In genomic region chr3:13703071-13703470, GRCh38 we compare ENCODE assay signal across 15 cellular contexts.
DNase-seq lines count a peak whose midpoint lies in the region; ATAC-seq, FAIRE-seq and TF ChIP-seq lines count a peak whose summit lies in the region.
"Had no signal": no experiment of that assay in that cellular context is flagged by ENCODE, and none has a peak within 500 bp of the region (broad histone marks: within the 10 kb centered on the region; RNA-seq: fewer than 3 reads in every experiment).

No MANE protein-coding gene starts in this region.

- H3K79me2 ChIP-seq in HepG2 (ENCODE audit: insufficient read depth, low read length): no peaks in the 10 kb centered on the region

- TF ChIP-seq POLR2A in HepG2 (IDR thresholded peaks at IDR 0.05; ENCODE audit: insufficient read depth in 1 of 2, low read depth in 2 of 2, low read length in 2 of 2) (no peak), suprapubic skin (IDR thresholded peaks at IDR 0.05) (no peak)

- H3K27ac Mint-ChIP-seq in CD14-positive monocyte: peak overlapping the region in 1 of 7 donors; percentile 0

- POLR2A ChIA-PET in HepG2 (lab: Yijun Ruan, JAX): no interaction called here

- TF ChIP-seq CTCF in CD14-positive monocyte (IDR thresholded peaks at IDR 0.05) (no peak), bronchial epithelial cell (IDR thresholded peaks at IDR 0.05; ENCODE audit: insufficient read depth, low read length, severe bottlenecking) (no peak), HepG2 (CRISPR knock-in tag; IDR thresholded peaks at IDR 0.05) (no peak), suprapubic skin (IDR thresholded peaks at IDR 0.05) (no peak)

- H3K27ac ChIP-seq in HepG2 (ENCODE audit: extremely low read length, insufficient read depth, low read length) (no peak overlapping the region), suprapubic skin (no peak overlapping the region)
- H3K27ac ChIP-seq: C4-2B, RWPE1 had no signal

- H4K20me1 ChIP-seq in HepG2 (ENCODE audit: insufficient read depth, low read length): no peaks in the 10 kb centered on the region

- intact Hi-C loops in CD14-positive monocyte (cut with micrococcal nuclease): no loop called here
- intact Hi-C loops in HepG2 (cut with micrococcal nuclease; ENCODE audit: unreplicated experiment): no loop called here

- DNase-seq in CD14-positive monocyte (ENCODE audit: low spot score): peak; percentile 22
- no peak for DNase-seq in bronchial epithelial cell (ENCODE audit: low read depth)
- DNase-seq in HepG2 (ENCODE audit: low spot score): no peak
- DNase-seq in suprapubic skin (ENCODE audit: low spot score in 2 of 2): peak; percentile 39 to 63
- no peak for DNase-seq in NCI-H1694 treated with DMSO at 0.1 percent for 48 hours (lab: John Stamatoyannopoulos, UW)
- DNase-seq in NCI-H748 (lab: John Stamatoyannopoulos, UW; ENCODE audit: unreplicated experiment): no peak
- DNase-seq: ACHN, DMS79 treated with DMSO at 0.1 percent for 48 hours, KBM-7, NCI-H1105 treated with DMSO at 0.1 percent for 48 hours, NCI-H1694, PC-3 had no signal

- no peaks in the 10 kb centered on the region for H3K27me3 ChIP-seq in bronchial epithelial cell (ENCODE audit: control insufficient read depth, insufficient read depth, low read length)
- H3K27me3 ChIP-seq in HepG2 (ENCODE audit: control insufficient read depth in 1 of 2, insufficient read depth in 2 of 2, low read length in 2 of 2): peaks cover 0 to 6% of the 10 kb centered on the region in 2 experiments; a peak in 3 of 5 replicates
- H3K27me3 ChIP-seq in suprapubic skin: peaks cover 14% of the 10 kb centered on the region

- H3K4me3 Mint-ChIP-seq in CD14-positive monocyte: no peak overlapping the region

- H3K4me2 ChIP-seq in HepG2 (ENCODE audit: low read depth, low read length): no peak overlapping the region

- H3K4me3 ChIP-seq in bronchial epithelial cell (ENCODE audit: low read depth, low read length) (no peak overlapping the region), HepG2 (replicated peaks in 1 of 3; ENCODE audit: insufficient read depth in 1 of 3, low read depth in 2 of 3, low read length in 3 of 3) (no peak overlapping the region), suprapubic skin (no peak overlapping the region)

- H3K9me3 ChIP-seq in HepG2 (ENCODE audit: low read length): no peaks in the 10 kb centered on the region
- H3K9me3 ChIP-seq in suprapubic skin: no peaks in the 10 kb centered on the region

- H3K9me3 Mint-ChIP-seq in CD14-positive monocyte: peaks cover 26 to 45% (median 35%) of the 10 kb centered on the region in 7 donors

- ATAC-seq in HepG2: no peak
- ATAC-seq in GM19351 (IDR thresholded peaks at IDR 0.05; ENCODE audit: unreplicated experiment): no peak
- ATAC-seq: PC-3 had no signal

- no peak overlapping the region for H3K9ac ChIP-seq in HepG2 (ENCODE audit: insufficient read depth, low read depth, low read length)

- H2AFZ ChIP-seq in HepG2 (ENCODE audit: low read length): no peak overlapping the region

- TF ChIP-seq EP300 in HepG2 (IDR thresholded peaks at IDR 0.05; ENCODE audit: low read depth in 2 of 2, low read length in 2 of 2) (no peak), HepG2 (CRISPR knock-in tag; IDR thresholded peaks at IDR 0.05; ENCODE audit: borderline replicate concordance) (no peak), suprapubic skin (IDR thresholded peaks at IDR 0.05) (no peak)

- H3K27me3 Mint-ChIP-seq in CD14-positive monocyte (ENCODE audit: low read depth in 3 of 3): peaks cover 4 to 6% (median 5%) of the 10 kb centered on the region in 3 donors

- no peak for TF ChIP-seq RAD21 in HepG2 (CRISPR knock-in tag; IDR thresholded peaks at IDR 0.05)

- H3K4me1 Mint-ChIP-seq in CD14-positive monocyte: no peaks in the 10 kb centered on the region

- H3K36me3 Mint-ChIP-seq in CD14-positive monocyte: no peaks in the 10 kb centered on the region

- no peaks in the 10 kb centered on the region for H3K4me1 ChIP-seq in HepG2 (ENCODE audit: insufficient read depth, low read length)
- no peaks in the 10 kb centered on the region for H3K4me1 ChIP-seq in suprapubic skin

- FAIRE-seq in bronchial epithelial cell (lab: Jason Lieb, UNC) (peak; percentile 32), HepG2 (lab: Jason Lieb, UNC) (no peak)

- CTCF ChIA-PET in HepG2 (lab: Yijun Ruan, JAX; ENCODE audit: low intra/inter-chr PET ratio, low total read pairs): no interaction called here

- H3K36me3 ChIP-seq in bronchial epithelial cell (ENCODE audit: control insufficient read depth, insufficient read depth, low read length) (no peaks in the 10 kb centered on the region), HepG2 (replicated peaks in 1 of 2; ENCODE audit: control insufficient read depth in 1 of 2, insufficient read depth in 2 of 2, low read length in 2 of 2) (no peaks in the 10 kb centered on the region), suprapubic skin (no peaks in the 10 kb centered on the region)

- no TSS peak for BruUV-seq in HepG2 (replicated peaks; lab: Mats Ljungman, UMichigan)

- WGBS in HepG2 (ENCODE audit: low lambda C conversion rate): 9% methylated on average over 5 of the region's 5 CpGs
- WGBS in suprapubic skin: 86% methylated on average over 5 of the region's 5 CpGs

- in situ Hi-C loops in HepG2 (cut with HindIII; ENCODE audit: extremely low pct_ligation_motif_present, low pct_unique_long_range_greater_than_20kb): no loop called here

TF ChIP-seq in HepG2, 621 proteins besides CTCF, POLR2A, EP300 and RAD21:
- TF ChIP-seq, protein P1, sequence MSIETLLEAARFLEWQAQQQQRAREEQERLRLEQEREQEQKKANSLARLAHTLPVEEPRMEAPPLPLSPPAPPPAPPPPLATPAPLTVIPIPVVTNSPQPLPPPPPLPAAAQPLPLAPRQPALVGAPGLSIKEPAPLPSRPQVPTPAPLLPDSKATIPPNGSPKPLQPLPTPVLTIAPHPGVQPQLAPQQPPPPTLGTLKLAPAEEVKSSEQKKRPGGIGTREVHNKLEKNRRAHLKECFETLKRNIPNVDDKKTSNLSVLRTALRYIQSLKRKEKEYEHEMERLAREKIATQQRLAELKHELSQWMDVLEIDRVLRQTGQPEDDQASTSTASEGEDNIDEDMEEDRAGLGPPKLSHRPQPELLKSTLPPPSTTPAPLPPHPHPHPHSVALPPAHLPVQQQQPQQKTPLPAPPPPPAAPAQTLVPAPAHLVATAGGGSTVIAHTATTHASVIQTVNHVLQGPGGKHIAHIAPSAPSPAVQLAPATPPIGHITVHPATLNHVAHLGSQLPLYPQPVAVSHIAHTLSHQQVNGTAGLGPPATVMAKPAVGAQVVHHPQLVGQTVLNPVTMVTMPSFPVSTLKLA (IDR thresholded peaks at IDR 0.05): peak; percentile 37; the same call in 1 of the 2 replicates
- no peak for TF ChIP-seq CREM (IDR thresholded peaks at IDR 0.05)
- no peak for TF ChIP-seq CREM (CRISPR knock-in tag; IDR thresholded peaks at IDR 0.05)

Comparison
In these comparisons a context has a peak if more than half of its experiments do, and no peak if none do; other contexts are left out.
1. DNase-seq: peak in CD14-positive monocyte (single experiment) and suprapubic skin (2 of 2); none in bronchial epithelial cell (single experiment), HepG2 (single experiment), NCI-H1694 treated with DMSO at 0.1 percent for 48 hours (single experiment) and NCI-H748 (single experiment).